Comparison of ENCODE assay signal across 14 cellular contexts in the genomic region with DNA sequence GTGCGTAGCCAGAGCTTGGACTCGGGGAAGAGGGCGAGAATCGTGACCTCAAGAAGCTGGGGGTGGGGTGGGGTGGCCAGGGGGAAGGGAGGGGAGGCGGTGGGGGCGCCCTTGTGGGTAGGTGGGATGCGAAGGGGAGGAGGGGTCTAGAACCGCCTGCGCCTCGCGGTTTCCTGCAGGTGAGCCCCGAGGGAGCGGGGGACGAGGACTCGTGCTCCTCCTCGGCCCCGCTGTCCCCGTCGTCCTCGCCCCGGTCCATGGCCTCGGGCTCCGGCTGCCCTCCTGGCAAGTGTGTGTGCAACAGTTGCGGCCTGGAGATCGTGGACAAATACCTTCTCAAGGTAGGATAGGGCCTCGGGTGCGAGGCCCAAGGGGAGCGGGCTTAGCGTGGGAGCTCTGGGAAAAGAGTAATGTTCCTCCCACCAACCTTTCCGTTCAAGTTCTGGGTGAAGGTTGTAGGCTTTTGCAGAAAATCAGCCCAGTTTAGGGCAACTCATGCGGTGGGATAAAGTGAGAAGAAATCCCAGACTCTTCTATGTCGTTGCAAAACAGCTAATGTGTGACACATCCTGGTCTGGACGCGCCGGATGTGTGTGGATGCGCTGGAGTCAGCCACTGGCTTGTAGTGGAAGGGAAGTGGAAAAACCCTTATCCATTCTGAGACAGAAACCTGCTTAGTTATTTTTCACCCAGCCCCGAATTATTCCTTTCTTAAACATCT. TPM values are rescaled to one million over a fixed set of nuclear protein-coding genes. Genes with fewer than 3 reads are reported as not detected.
A peak's percentile ranks its signal among the peaks of the same experiment; 100 is the strongest.
DNase-seq lines count a peak whose midpoint lies in the region; ATAC-seq, FAIRE-seq and TF ChIP-seq lines count a peak whose summit lies in the region.
"Had no signal": no experiment of that assay in that cellular context is flagged by ENCODE, and none has a peak within 500 bp of the region (broad histone marks: within the 10 kb centered on the region; RNA-seq: fewer than 3 reads in every experiment).

No MANE protein-coding gene starts in this region.

- H3K27ac Mint-ChIP-seq in GM23338: no peak overlapping the region
- no peak overlapping the region for H3K27ac Mint-ChIP-seq in stimulated activated memory B cell treated with anti-CD40 and anti-IgM and Interleukin-4, amounts not matched to agents 10 μg/mL and 1 μg/mL and 100 μg/mL, for 72 hours
- H3K27ac Mint-ChIP-seq: activated T-cell treated with anti-CD3 and anti-CD28 coated beads, Interleukin-2, amount 50 U/mL, for 24 hours; CD4-positive, alpha-beta memory T cell had no signal

- DNase-seq in GM23338 (ENCODE audit: low spot score) (peak; percentile 43), NT2/D1 (ENCODE audit: low read depth, low spot score) (no peak), foreskin keratinocyte (no peak), trophoblast cell (peak in 1 of 2 donors; percentile 4), PC-3 (no peak), D721Med (ENCODE audit: insufficient read length, low spot score) (no peak), SIG-M5 treated with dmso at 0.1 percent for 504 hours (lab: John Stamatoyannopoulos, UW; ENCODE audit: unreplicated experiment) (no peak)
- DNase-seq: activated T-cell treated with anti-CD3 and anti-CD28 coated beads, Interleukin-2, amount 50 U/mL, for 24 hours; body of pancreas; CD4-positive, alpha-beta memory T cell; GOT3; nucleus accumbens; stimulated activated naive CD4-positive, alpha-beta T cell had no signal

- CTCF ChIA-PET in PC-3 (lab: Charles Lee): no interaction called here

- TF ChIP-seq CTCF in GM23338 (conservative IDR thresholded peaks at IDR 0.05; ENCODE audit: low read depth in 2 of 2) (no peak), foreskin keratinocyte (conservative IDR thresholded peaks at IDR 0.05) (no peak), PC-3 (conservative IDR thresholded peaks at IDR 0.05; ENCODE audit: low read depth, low read length) (no peak), D721Med (IDR thresholded peaks at IDR 0.05; ENCODE audit: insufficient read depth, missing control alignments) (no peak)

- BruUV-seq in PC-3 (replicated peaks; lab: Mats Ljungman, UMichigan): no TSS peak

- no peak overlapping the region for H4K91ac ChIP-seq in trophoblast cell (ENCODE audit: low read depth, low read length)

- H3K23ac ChIP-seq in trophoblast cell (ENCODE audit: low read length): no peak overlapping the region

- H3K9me3 Mint-ChIP-seq in GM23338: no peaks in the 10 kb centered on the region; the same call in 2 of the 3 replicates
- H3K9me3 Mint-ChIP-seq in stimulated activated memory B cell treated with anti-CD40 and anti-IgM and Interleukin-4, amounts not matched to agents 10 μg/mL and 1 μg/mL and 100 μg/mL, for 72 hours: peaks cover 4% of the 10 kb centered on the region

- H3K36me3 ChIP-seq in GM23338 (ENCODE audit: insufficient read depth): no peaks in the 10 kb centered on the region
- H3K36me3 ChIP-seq in NT2/D1 (ENCODE audit: insufficient read depth, insufficient read length, low read length): no peaks in the 10 kb centered on the region
- no peaks in the 10 kb centered on the region for H3K36me3 ChIP-seq in trophoblast cell (ENCODE audit: control insufficient read depth in 1 of 2, insufficient read depth in 2 of 2, low read length in 2 of 2)
- H3K36me3 ChIP-seq in PC-3 (ENCODE audit: low read depth, low read length): no peaks in the 10 kb centered on the region

- H2AFZ ChIP-seq in GM23338: peak overlapping the region; percentile 83; the same call in 1 of the 2 replicates
- H2AFZ ChIP-seq in trophoblast cell (ENCODE audit: insufficient read depth, low read length, poor library complexity): no peak overlapping the region
- no peak overlapping the region for H2AFZ ChIP-seq in PC-3 (ENCODE audit: low read length)

- H2BK12ac ChIP-seq in trophoblast cell (ENCODE audit: low read length): no peak overlapping the region

- H3F3A ChIP-seq in GM23338 (replicated peaks; ENCODE audit: low read depth) (0 out of 2 replicates have a peak, but pooled peaks cover 5% of the 10 kb centered on the region), PC-3 (ENCODE audit: low read length, unreplicated experiment) (no peaks in the 10 kb centered on the region)

- POLR2A ChIA-PET in PC-3 (lab: Charles Lee; ENCODE audit: unreplicated experiment): no interaction called here

- no peak overlapping the region for H2BK5ac ChIP-seq in trophoblast cell (ENCODE audit: low read depth, low read length, poor library complexity)

- H3K27me3 ChIP-seq in GM23338 (ENCODE audit: insufficient read depth) (peaks cover 86% of the 10 kb centered on the region), NT2/D1 (ENCODE audit: insufficient read depth, insufficient read length) (peaks cover 88% of the 10 kb centered on the region), foreskin keratinocyte (peaks cover 98% of the 10 kb centered on the region), trophoblast cell (ENCODE audit: insufficient read depth, low read length) (peaks cover 36% of the 10 kb centered on the region), PC-3 (ENCODE audit: low read length) (peaks cover 88% of the 10 kb centered on the region)

- no peaks in the 10 kb centered on the region for H3K79me1 ChIP-seq in trophoblast cell (ENCODE audit: low read length)

- H3K4me1 ChIP-seq in GM23338 (ENCODE audit: insufficient read depth) (peaks cover 70% of the 10 kb centered on the region), NT2/D1 (ENCODE audit: insufficient read depth, insufficient read length) (peaks cover 2% of the 10 kb centered on the region), foreskin keratinocyte (no peaks in the 10 kb centered on the region), trophoblast cell (ENCODE audit: control insufficient read depth in 1 of 2, insufficient read depth in 2 of 2, low read length in 2 of 2) (peaks cover 15 to 22% of the 10 kb centered on the region in 2 experiments), PC-3 (ENCODE audit: insufficient read depth, low read length) (no peaks in the 10 kb centered on the region)

- no peak overlapping the region for H3K4ac ChIP-seq in trophoblast cell (ENCODE audit: low read depth, low read length)

- H4K20me1 ChIP-seq in GM23338 (replicated peaks; ENCODE audit: insufficient read depth) (no peaks in the 10 kb centered on the region), PC-3 (ENCODE audit: low read length) (no peaks in the 10 kb centered on the region)

- no peak for FAIRE-seq in D721Med (lab: Jason Lieb, UNC)

- no peak overlapping the region for H3K27ac ChIP-seq in GM23338 (ENCODE audit: low read depth)
- H3K27ac ChIP-seq in foreskin keratinocyte: no peak overlapping the region
- no peak overlapping the region for H3K27ac ChIP-seq in trophoblast cell (ENCODE audit: low read depth, low read length)
- no peak overlapping the region for H3K27ac ChIP-seq in PC-3 (ENCODE audit: low read length)
- H3K27ac ChIP-seq: body of pancreas had no signal

- no peak overlapping the region for H2AK5ac ChIP-seq in trophoblast cell (ENCODE audit: low read length)

- H3K9ac ChIP-seq in NT2/D1 (ENCODE audit: insufficient read length, low read depth) (peak overlapping the region; percentile 65), trophoblast cell (ENCODE audit: low read length) (no peak overlapping the region), PC-3 (ENCODE audit: low read length) (no peak overlapping the region)

- no peaks in the 10 kb centered on the region for H3K79me2 ChIP-seq in GM23338 (replicated peaks; ENCODE audit: insufficient read depth)
- no peaks in the 10 kb centered on the region for H3K79me2 ChIP-seq in trophoblast cell (ENCODE audit: control insufficient read depth, insufficient read depth, low read length, poor library complexity)
- H3K79me2 ChIP-seq in PC-3 (ENCODE audit: low read length): no peaks in the 10 kb centered on the region

- no peak overlapping the region for H3K14ac ChIP-seq in trophoblast cell (ENCODE audit: low read length)

- H3K4me2 ChIP-seq in GM23338: peak overlapping the region; percentile 81
- H3K4me2 ChIP-seq in trophoblast cell (ENCODE audit: low read length): peak overlapping the region; percentile 99
- no peak overlapping the region for H3K4me2 ChIP-seq in PC-3 (ENCODE audit: low read length)

- H3K9me3 ChIP-seq in NT2/D1 (ENCODE audit: insufficient read depth, low read length): no peaks in the 10 kb centered on the region
- H3K9me3 ChIP-seq in trophoblast cell (ENCODE audit: insufficient read depth, low read depth, low read length): peaks cover 6% of the 10 kb centered on the region
- no peaks in the 10 kb centered on the region for H3K9me3 ChIP-seq in PC-3 (ENCODE audit: low read length)
- H3K9me3 ChIP-seq: body of pancreas had no signal

- no peak overlapping the region for H4K8ac ChIP-seq in trophoblast cell (ENCODE audit: low read depth, low read length)

- H3K36me3 Mint-ChIP-seq in GM23338 (ENCODE audit: low read depth): no peaks in the 10 kb centered on the region
- no peaks in the 10 kb centered on the region for H3K36me3 Mint-ChIP-seq in stimulated activated memory B cell treated with anti-CD40 and anti-IgM and Interleukin-4, amounts not matched to agents 10 μg/mL and 1 μg/mL and 100 μg/mL, for 72 hours
- H3K36me3 Mint-ChIP-seq: CD4-positive, alpha-beta memory T cell had no signal

- peaks cover 70% of the 10 kb centered on the region for H3K27me3 Mint-ChIP-seq in GM23338 (ENCODE audit: insufficient read depth, low read depth, poor library complexity)
- H3K27me3 Mint-ChIP-seq in stimulated activated memory B cell treated with anti-CD40 and anti-IgM and Interleukin-4, amounts not matched to agents 10 μg/mL and 1 μg/mL and 100 μg/mL, for 72 hours: peaks cover 63% of the 10 kb centered on the region

- no CpG with 5 or more reads among the region's 37 CpGs for WGBS in trophoblast cell (ENCODE audit: extremely low coverage, insufficient coverage, insufficient read length)

- peak overlapping the region; percentile 80 for H3K4me3 Mint-ChIP-seq in GM23338
- H3K4me3 Mint-ChIP-seq in stimulated activated memory B cell treated with anti-CD40 and anti-IgM and Interleukin-4, amounts not matched to agents 10 μg/mL and 1 μg/mL and 100 μg/mL, for 72 hours: no peak overlapping the region
- H3K4me3 Mint-ChIP-seq: activated T-cell treated with anti-CD3 and anti-CD28 coated beads, Interleukin-2, amount 50 U/mL, for 24 hours had no signal

- intact Hi-C loops in PC-3 (cut with micrococcal nuclease): no loop called here

- peaks cover 66% of the 10 kb centered on the region for H3K4me1 Mint-ChIP-seq in GM23338
- peaks cover 20% of the 10 kb centered on the region for H3K4me1 Mint-ChIP-seq in stimulated activated memory B cell treated with anti-CD40 and anti-IgM and Interleukin-4, amounts not matched to agents 10 μg/mL and 1 μg/mL and 100 μg/mL, for 72 hours

- peak overlapping the region; percentile 75 for H3K4me3 ChIP-seq in GM23338
- H3K4me3 ChIP-seq in NT2/D1 (ENCODE audit: insufficient read length, low read depth): peak overlapping the region; percentile 54
- no peak overlapping the region for H3K4me3 ChIP-seq in trophoblast cell (ENCODE audit: low read depth, low read length)
- H3K4me3 ChIP-seq in PC-3 (ENCODE audit: low read length): no peak overlapping the region
- H3K4me3 ChIP-seq: body of pancreas had no signal

- ATAC-seq in GM23338 (peak; percentile 12), foreskin keratinocyte (peak; percentile 61), PC-3 (no peak)
- ATAC-seq in stimulated activated memory B cell treated with anti-CD40 and anti-IgM and Interleukin-4, amounts not matched to agents 10 μg/mL and 1 μg/mL and 100 μg/mL, for 72 hours: no peak

- H2BK120ac ChIP-seq in trophoblast cell (ENCODE audit: insufficient read depth, low read length, poor library complexity): no peak overlapping the region

- H4K12ac ChIP-seq in trophoblast cell (ENCODE audit: low read depth, low read length): no peak overlapping the region

- H3K18ac ChIP-seq in trophoblast cell (ENCODE audit: low read length): no peak overlapping the region

- H3K9me2 ChIP-seq in GM23338 (ENCODE audit: insufficient read depth) (no peaks in the 10 kb centered on the region), PC-3 (replicated peaks; ENCODE audit: low read length) (no peaks in the 10 kb centered on the region)

RNA-seq across cellular contexts. Expression of a gene that starts 2.9 kb away (rescaled TPM):
- total RNA-seq in GM23338 (2014; rRNA removed; shearing (Covaris generic)): 0.27 and 0.73 TPM in 2 replicates
- polyA plus RNA-seq in GM23338 (2016; fragmentation: Nextera tagmentation; extraction: Ambion mirVana): 0.68 and 0.77 TPM in 2 replicates
- total RNA-seq in foreskin keratinocyte: not detected in 2 replicates
- polyA plus RNA-seq in foreskin keratinocyte: not detected in 2 replicates
- polyA plus RNA-seq in trophoblast cell (2013): 0.03 and 0.07 TPM in 2 replicates
- total RNA-seq in PC-3 (2014; rRNA removed): not detected in 2 replicates
- total RNA-seq: body of pancreas; CD4-positive, alpha-beta memory T cell had no signal
- polyA plus RNA-seq: CD4-positive, alpha-beta memory T cell had no signal

Comparison
In these comparisons a context has a peak if more than half of its experiments do, and no peak if none do; other contexts are left out.
1. ATAC-seq: peak in GM23338 (single experiment) and foreskin keratinocyte (single experiment); none in PC-3 (single experiment) and stimulated activated memory B cell treated with anti-CD40 and anti-IgM and Interleukin-4, amounts not matched to agents 10 μg/mL and 1 μg/mL and 100 μg/mL, for 72 hours (single experiment).
2. H3K4me3 ChIP-seq: peak in GM23338 (single experiment) and NT2/D1 (single experiment); none in trophoblast cell (single experiment) and PC-3 (single experiment).